ENCODE assay signal across 7 cellular contexts in genomic region chr16:29791845-29792797, GRCh38. TPM values are rescaled to one million over a fixed set of nuclear protein-coding genes. Genes with fewer than 3 reads are reported as not detected.
A peak's percentile ranks its signal among the peaks of the same experiment; 100 is the strongest.
DNase-seq lines count a peak whose midpoint lies in the region; ATAC-seq and TF ChIP-seq lines count a peak whose summit lies in the region.
"Had no signal": no experiment of that assay in that cellular context is flagged by ENCODE, and none has a peak within 500 bp of the region (broad histone marks: within the 10 kb centered on the region; RNA-seq: fewer than 3 reads in every experiment).

No MANE protein-coding gene starts in this region.

- no peak overlapping the region for H3K23ac ChIP-seq in H9 (ENCODE audit: insufficient read length, low read depth, low read length)

- no peak overlapping the region for H2BK20ac ChIP-seq in H9 (ENCODE audit: low read depth, low read length, poor library complexity, severe bottlenecking)

- no peak for ATAC-seq in naive B cell (ENCODE audit: low read depth in 2 of 2)
- no peak for ATAC-seq in body of pancreas

- H3K4me3 Mint-ChIP-seq in H9 (peak overlapping the region; percentile 97 to 98), naive B cell (peak overlapping the region; percentile 51 to 99 (median 93))
- H3K4me3 Mint-ChIP-seq in activated T-helper 2 cell treated with anti-CD3 and anti-CD28 coated beads, Interferon-gamma antibody, Interleukin-2, Interleukin-4, amounts not matched to agents 10 μg/mL and 5 μg/mL and 100 μg/mL, durations not matched to agents 14 hours and 24 hours and 36 hours (ENCODE audit: low read depth), result peak overlapping the region; percentile 98

- H2BK120ac ChIP-seq in H9 (ENCODE audit: low read depth, low read length, poor library complexity, severe bottlenecking), result no peak overlapping the region

- H3K36me3 Mint-ChIP-seq in H9 (ENCODE audit: insufficient read depth in 1 of 3, low read depth in 3 of 3), result peaks cover 18 to 47% (median 32%) of the 10 kb centered on the region in 3 experiments; a peak in 6 of 7 replicates
- H3K36me3 Mint-ChIP-seq in activated T-helper 2 cell treated with anti-CD3 and anti-CD28 coated beads, Interferon-gamma antibody, Interleukin-2, Interleukin-4, amounts not matched to agents 10 μg/mL and 5 μg/mL and 100 μg/mL, durations not matched to agents 14 hours and 24 hours and 36 hours (ENCODE audit: low read depth), result peaks cover 59% of the 10 kb centered on the region
- peaks cover 0 to 6% of the 10 kb centered on the region in 2 donors for H3K36me3 Mint-ChIP-seq in naive B cell

- H3K9me3 ChIP-seq in H9 (ENCODE audit: control insufficient read depth, low read depth, low read length) (no peaks in the 10 kb centered on the region), body of pancreas (no peaks in the 10 kb centered on the region)

- peak overlapping the region in 2 of 3 experiments; percentile 23 to 27; a peak in 5 of 7 replicates for H3K27ac Mint-ChIP-seq in H9
- H3K27ac Mint-ChIP-seq in activated T-helper 2 cell treated with anti-CD3 and anti-CD28 coated beads, Interferon-gamma antibody, Interleukin-2, Interleukin-4, amounts not matched to agents 10 μg/mL and 5 μg/mL and 100 μg/mL, durations not matched to agents 14 hours and 24 hours and 36 hours, result peak overlapping the region; percentile 93
- H3K27ac Mint-ChIP-seq in naive B cell, result peak overlapping the region in 2 of 6 donors; percentile 69 to 99

- no peak overlapping the region for H3T11ph ChIP-seq in H9 (ENCODE audit: low read length)

- H3K27ac ChIP-seq in H9 (ENCODE audit: insufficient read length, low read depth, low read length) (no peak overlapping the region), body of pancreas (no peak overlapping the region)

- no peak overlapping the region for H4K8ac ChIP-seq in H9 (replicated peaks; ENCODE audit: insufficient read length, low read depth, low read length)

- H3K27me3 Mint-ChIP-seq in H9 (ENCODE audit: low read depth), result peaks cover 4% of the 10 kb centered on the region
- no peaks in the 10 kb centered on the region for H3K27me3 Mint-ChIP-seq in activated T-helper 2 cell treated with anti-CD3 and anti-CD28 coated beads, Interferon-gamma antibody, Interleukin-2, Interleukin-4, amounts not matched to agents 10 μg/mL and 5 μg/mL and 100 μg/mL, durations not matched to agents 14 hours and 24 hours and 36 hours (ENCODE audit: low read depth)
- no peaks in the 10 kb centered on the region for H3K27me3 Mint-ChIP-seq in naive B cell

- H4K91ac ChIP-seq in H9 (ENCODE audit: insufficient read length, low read depth, low read length), result no peak overlapping the region

- no peak overlapping the region for H3K18ac ChIP-seq in H9 (ENCODE audit: insufficient read length, low read depth, low read length)

- peaks cover 5% of the 10 kb centered on the region for H3K23me2 ChIP-seq in H9 (ENCODE audit: insufficient read length, low read depth, low read length, poor library complexity, severe bottlenecking)

- no peaks in the 10 kb centered on the region for H3K36me3 ChIP-seq in body of pancreas (replicated peaks in 1 of 2; ENCODE audit: insufficient read depth in 1 of 2, low read depth in 2 of 2)

- H2BK5ac ChIP-seq in H9 (ENCODE audit: insufficient read length, low read length), result no peak overlapping the region

- TF ChIP-seq CTCF in H9 (conservative IDR thresholded peaks at IDR 0.05) (no peak), body of pancreas (IDR thresholded peaks at IDR 0.05) (no peak)

- DNase-seq in H9 (no peak), naive B cell (no peak), body of pancreas (no peak), NCI-H2107 (lab: John Stamatoyannopoulos, UW) (no peak)
- DNase-seq in activated T-helper 2 cell treated with anti-CD3 and anti-CD28 coated beads, Interferon-gamma antibody, Interleukin-2, Interleukin-4, amounts not matched to agents 10 μg/mL and 5 μg/mL and 100 μg/mL, durations not matched to agents 14 hours and 24 hours and 36 hours (ENCODE audit: low spot score), result no peak
- no peak for DNase-seq in activated effector memory CD4-positive, alpha-beta T cell treated with anti-CD3 and anti-CD28 coated beads, Interleukin-2, amount 50 U/mL, for 16 hours
- DNase-seq: NCI-H526 had no signal

- H3K4me1 ChIP-seq in H9 (ENCODE audit: insufficient read depth, low read length) (no peaks in the 10 kb centered on the region; the same call in 1 of the 2 replicates), body of pancreas (peaks cover 30% of the 10 kb centered on the region)

- no peak overlapping the region for H3K14ac ChIP-seq in H9 (ENCODE audit: insufficient read depth, low read length)

- no peak overlapping the region for H2AFZ ChIP-seq in H9 (ENCODE audit: low read length)

- no peak overlapping the region for H2AK5ac ChIP-seq in H9 (ENCODE audit: insufficient read length, low read length)

- peak overlapping the region; percentile 64 for H3K4me2 ChIP-seq in H9 (ENCODE audit: insufficient read depth, insufficient read length, low read length)

- H3K56ac ChIP-seq in H9 (ENCODE audit: insufficient read length, low read depth, low read length), result no peak overlapping the region

- no peak overlapping the region for H4K5ac ChIP-seq in H9 (ENCODE audit: insufficient read length, low read depth, low read length)

- H3K4me1 Mint-ChIP-seq in H9 (peaks cover 20 to 25% of the 10 kb centered on the region in 2 experiments), naive B cell (peaks cover 31 to 36% (median 31%) of the 10 kb centered on the region in 3 donors)
- peaks cover 44% of the 10 kb centered on the region for H3K4me1 Mint-ChIP-seq in activated T-helper 2 cell treated with anti-CD3 and anti-CD28 coated beads, Interferon-gamma antibody, Interleukin-2, Interleukin-4, amounts not matched to agents 10 μg/mL and 5 μg/mL and 100 μg/mL, durations not matched to agents 14 hours and 24 hours and 36 hours (ENCODE audit: low read depth)

- no peaks in the 10 kb centered on the region for H4K20me1 ChIP-seq in H9 (ENCODE audit: control insufficient read depth, insufficient read depth, insufficient read length)

- no peak overlapping the region for H2BK12ac ChIP-seq in H9 (ENCODE audit: insufficient read length, low read depth, low read length)

- no peak overlapping the region for H3K4ac ChIP-seq in H9 (ENCODE audit: low read depth, low read length)

- H3K9me3 Mint-ChIP-seq in H9 (no peaks in the 10 kb centered on the region), naive B cell (no peaks in the 10 kb centered on the region)
- H3K9me3 Mint-ChIP-seq in activated T-helper 2 cell treated with anti-CD3 and anti-CD28 coated beads, Interferon-gamma antibody, Interleukin-2, Interleukin-4, amounts not matched to agents 10 μg/mL and 5 μg/mL and 100 μg/mL, durations not matched to agents 14 hours and 24 hours and 36 hours, result no peaks in the 10 kb centered on the region

- H2BK15ac ChIP-seq in H9 (ENCODE audit: low read depth, low read length), result no peak overlapping the region

- TF ChIP-seq POLR2A in body of pancreas (IDR thresholded peaks at IDR 0.05), result no peak

- H3K4me3 ChIP-seq in body of pancreas, result no peak overlapping the region

- intact Hi-C loops in activated T-helper 2 cell treated with anti-CD3 and anti-CD28 coated beads, Interferon-gamma antibody, Interleukin-2, Interleukin-4, amounts not matched to agents 10 μg/mL and 5 μg/mL and 100 μg/mL, durations not matched to agents 14 hours and 24 hours and 36 hours (cut with micrococcal nuclease), result loop anchor here (2.0 kb wide), 1 partner anchor 47 kb away; the partner anchor contains the start of gene C16orf54
- intact Hi-C loops in body of pancreas (cut with DNase I), result no loop called here

- WGBS in H9 (ENCODE audit: extremely low coverage, insufficient read length, low lambda C conversion rate), result no CpG with 5 or more reads among the region's 9 CpGs
- 61 to 76% methylated on average over 9 of the region's 9 CpGs for WGBS in body of pancreas, 2 donors

- peaks cover 36% of the 10 kb centered on the region for H3K79me2 ChIP-seq in H9 (ENCODE audit: insufficient read depth, low read length)

- peak overlapping the region; percentile 73 for H3K9ac ChIP-seq in H9 (ENCODE audit: extremely low read depth, insufficient read length, low read length)

- peaks cover 7% of the 10 kb centered on the region for H3K79me1 ChIP-seq in H9 (ENCODE audit: insufficient read depth, low read depth, low read length, poor library complexity, severe bottlenecking)

- H3K27me3 ChIP-seq in H9 (ENCODE audit: insufficient read depth, low read length) (no peaks in the 10 kb centered on the region), body of pancreas (no peaks in the 10 kb centered on the region)

RNA-seq across cellular contexts. Expression of gene KIF22, which starts 1.6 kb away (rescaled TPM):
- total RNA-seq in H9 (2021) (148 and 151 TPM in 2 replicates), body of pancreas (10 to 100 TPM in 1 of 2 donors, 1 to 10 TPM in 1; 8.9 to 13.7 TPM)
- 132 and 136 TPM in 2 replicates for total RNA-seq in activated T-helper 2 cell treated with anti-CD3 and anti-CD28 coated beads, Interferon-gamma antibody, Interleukin-2, Interleukin-4, amounts not matched to agents 10 μg/mL and 5 μg/mL and 100 μg/mL, durations not matched to agents 14 hours and 24 hours and 36 hours
- polyA plus RNA-seq in naive B cell (ENCODE audit: low read depth in 6 of 6), result 10 to 100 TPM; 24.0 to 29.6 (median 26.3) TPM

RNA-seq across cellular contexts. Expression of gene ZG16, which starts 14.1 kb away (rescaled TPM):
- total RNA-seq in H9 (2021), result not detected in 2 replicates
- not detected in 2 replicates for total RNA-seq in activated T-helper 2 cell treated with anti-CD3 and anti-CD28 coated beads, Interferon-gamma antibody, Interleukin-2, Interleukin-4, amounts not matched to agents 10 μg/mL and 5 μg/mL and 100 μg/mL, durations not matched to agents 14 hours and 24 hours and 36 hours
- under 1 TPM in 1 of 6 donors, not detected in 5; 0.13 TPM for polyA plus RNA-seq in naive B cell (ENCODE audit: low read depth in 6 of 6)
- total RNA-seq in body of pancreas, result under 1 TPM; 0.26 to 0.99 TPM

RNA-seq across cellular contexts. Expression of gene MAZ, which starts 14.2 kb away (rescaled TPM):
- total RNA-seq in H9 (2021) (412 and 414 TPM in 2 replicates), body of pancreas (100 to 1,000 TPM in 1 of 2 donors, 10 to 100 TPM in 1; 57.9 to 125 TPM)
- 387 and 388 TPM in 2 replicates for total RNA-seq in activated T-helper 2 cell treated with anti-CD3 and anti-CD28 coated beads, Interferon-gamma antibody, Interleukin-2, Interleukin-4, amounts not matched to agents 10 μg/mL and 5 μg/mL and 100 μg/mL, durations not matched to agents 14 hours and 24 hours and 36 hours
- polyA plus RNA-seq in naive B cell (ENCODE audit: low read depth in 6 of 6), result 10 to 100 TPM; 16.1 to 30.6 (median 23.2) TPM

RNA-seq across cellular contexts. Expression of gene PRRT2, which starts 19.9 kb away (rescaled TPM):
- total RNA-seq in H9 (2021) (10.7 and 14.6 TPM in 2 replicates), body of pancreas (1 to 10 TPM in 1 of 2 donors, not detected in 1; 1.0 TPM)
- 1.8 and 2.0 TPM in 2 replicates for total RNA-seq in activated T-helper 2 cell treated with anti-CD3 and anti-CD28 coated beads, Interferon-gamma antibody, Interleukin-2, Interleukin-4, amounts not matched to agents 10 μg/mL and 5 μg/mL and 100 μg/mL, durations not matched to agents 14 hours and 24 hours and 36 hours
- under 1 TPM in 2 of 6 donors, not detected in 4; 0.10 to 0.97 TPM for polyA plus RNA-seq in naive B cell (ENCODE audit: low read depth in 6 of 6)

RNA-seq across cellular contexts. Expression of gene PAGR1, which starts 23.8 kb away (rescaled TPM):
- total RNA-seq in H9 (2021) (65.3 and 67.8 TPM in 2 replicates), body of pancreas (10 to 100 TPM; 27.5 to 63.9 TPM)
- total RNA-seq in activated T-helper 2 cell treated with anti-CD3 and anti-CD28 coated beads, Interferon-gamma antibody, Interleukin-2, Interleukin-4, amounts not matched to agents 10 μg/mL and 5 μg/mL and 100 μg/mL, durations not matched to agents 14 hours and 24 hours and 36 hours, result 27.6 and 29.5 TPM in 2 replicates
- 10 to 100 TPM; 35.5 to 51.5 (median 46.9) TPM for polyA plus RNA-seq in naive B cell (ENCODE audit: low read depth in 6 of 6)
